In genomic region chr4:66045913-66046312, GRCh38 we compare ENCODE assay signal across 26 cellular contexts.
"Had no signal": no experiment of that assay in that cellular context is flagged by ENCODE, and none has a peak within 500 bp of the region (broad histone marks: within the 10 kb centered on the region; RNA-seq: fewer than 3 reads in every experiment).

No MANE protein-coding gene starts in this region.

- H3K9me3 ChIP-seq: ascending aorta, body of pancreas, SJSA1 had no signal

- H3K9me3 Mint-ChIP-seq: activated CD4-positive, alpha-beta T cell treated with anti-CD3 and anti-CD28 coated beads, Interleukin-2, amount 10 ng/mL, durations not matched to agents 7 days and 5 days; T-helper 1 cell treated with Interleukin-12 subunit alpha and Interleukin-12 subunit beta and Interleukin-4 antibody, amounts not matched to agents 30 μg/mL and 1 μg/mL, for 36 hours had no signal

- H3K27ac ChIP-seq: ascending aorta, body of pancreas, SJSA1 had no signal

- H3K4me3 Mint-ChIP-seq: activated CD4-positive, alpha-beta memory T cell treated with anti-CD3 and anti-CD28 coated beads, Interleukin-2, amount 10 ng/mL, durations not matched to agents 7 days and 5 days; activated CD4-positive, alpha-beta T cell treated with anti-CD3 and anti-CD28 coated beads, Interleukin-2, amount 10 ng/mL, durations not matched to agents 7 days and 5 days; activated T-cell treated with anti-CD3 and anti-CD28 coated beads, Interleukin-2, amount 50 U/mL, for 72 hours; T-helper 1 cell treated with Interleukin-12 subunit alpha and Interleukin-12 subunit beta and Interleukin-4 antibody, amounts not matched to agents 30 μg/mL and 1 μg/mL, for 36 hours had no signal

- H3K4me3 ChIP-seq: ascending aorta, body of pancreas, K562, SJSA1 had no signal

- DNase-seq: activated CD4-positive, alpha-beta memory T cell treated with anti-CD3 and anti-CD28 coated beads, Interleukin-2, amount 10 ng/mL, durations not matched to agents 7 days and 5 days; activated CD4-positive, alpha-beta T cell treated with anti-CD3 and anti-CD28 coated beads, Interleukin-2, amount 10 ng/mL, durations not matched to agents 7 days and 5 days; activated CD4-positive, CD25-positive, alpha-beta regulatory T cell; activated CD8-positive, alpha-beta memory T cell treated with anti-CD3 and anti-CD28 coated beads, Interleukin-2, amount 50 U/mL, for 4 hours; activated naive CD4-positive, alpha-beta T cell treated with anti-CD3 and anti-CD28 coated beads, Interleukin-2, amount 50 U/mL, for 16 hours; activated T-cell treated with anti-CD3 and anti-CD28 coated beads, Interleukin-2, amount 50 U/mL, for 72 hours; body of pancreas; central memory CD4-positive, alpha-beta T cell; Kasumi-1; NCI-H1930; NCI-H2171; NCI-H2227 treated with DMSO at 0.1 percent for 48 hours; NCI-H446 treated with DMSO at 0.1 percent for 48 hours; NCI-H526; NCI-H774; NK-92 treated with Interleukin-12 subunit alpha and Interleukin-12 subunit beta, amount 100 ng/mL, for 24 hours; OCI-M1; RPMI8226; SHP77; SW 1271 had no signal

- H3K4me1 ChIP-seq: ascending aorta, body of pancreas, SJSA1 had no signal

- H3K27ac Mint-ChIP-seq: activated CD4-positive, alpha-beta memory T cell treated with anti-CD3 and anti-CD28 coated beads, Interleukin-2, amount 10 ng/mL, durations not matched to agents 7 days and 5 days; activated CD4-positive, alpha-beta T cell treated with anti-CD3 and anti-CD28 coated beads, Interleukin-2, amount 10 ng/mL, durations not matched to agents 7 days and 5 days; activated T-cell treated with anti-CD3 and anti-CD28 coated beads, Interleukin-2, amount 50 U/mL, for 72 hours; activated T-helper 2 cell treated with anti-CD3 and anti-CD28 coated beads, Interferon-gamma antibody, Interleukin-2, Interleukin-4, amounts not matched to agents 10 μg/mL and 5 μg/mL and 100 μg/mL, durations not matched to agents 14 hours and 24 hours and 36 hours; T-helper 1 cell treated with Interleukin-12 subunit alpha and Interleukin-12 subunit beta and Interleukin-4 antibody, amounts not matched to agents 30 μg/mL and 1 μg/mL, for 36 hours had no signal

- H3K36me3 ChIP-seq: ascending aorta, SJSA1 had no signal

- H3K4me1 Mint-ChIP-seq: activated CD4-positive, alpha-beta memory T cell treated with anti-CD3 and anti-CD28 coated beads, Interleukin-2, amount 10 ng/mL, durations not matched to agents 7 days and 5 days; activated CD4-positive, alpha-beta T cell treated with anti-CD3 and anti-CD28 coated beads, Interleukin-2, amount 10 ng/mL, durations not matched to agents 7 days and 5 days had no signal

- H3K27me3 Mint-ChIP-seq: activated CD4-positive, alpha-beta memory T cell treated with anti-CD3 and anti-CD28 coated beads, Interleukin-2, amount 10 ng/mL, durations not matched to agents 7 days and 5 days; activated CD4-positive, alpha-beta T cell treated with anti-CD3 and anti-CD28 coated beads, Interleukin-2, amount 10 ng/mL, durations not matched to agents 7 days and 5 days had no signal

- H3K27me3 ChIP-seq: ascending aorta, body of pancreas, SJSA1 had no signal

- FAIRE-seq: bronchial epithelial cell, K562 had no signal
